In the genomic region with DNA sequence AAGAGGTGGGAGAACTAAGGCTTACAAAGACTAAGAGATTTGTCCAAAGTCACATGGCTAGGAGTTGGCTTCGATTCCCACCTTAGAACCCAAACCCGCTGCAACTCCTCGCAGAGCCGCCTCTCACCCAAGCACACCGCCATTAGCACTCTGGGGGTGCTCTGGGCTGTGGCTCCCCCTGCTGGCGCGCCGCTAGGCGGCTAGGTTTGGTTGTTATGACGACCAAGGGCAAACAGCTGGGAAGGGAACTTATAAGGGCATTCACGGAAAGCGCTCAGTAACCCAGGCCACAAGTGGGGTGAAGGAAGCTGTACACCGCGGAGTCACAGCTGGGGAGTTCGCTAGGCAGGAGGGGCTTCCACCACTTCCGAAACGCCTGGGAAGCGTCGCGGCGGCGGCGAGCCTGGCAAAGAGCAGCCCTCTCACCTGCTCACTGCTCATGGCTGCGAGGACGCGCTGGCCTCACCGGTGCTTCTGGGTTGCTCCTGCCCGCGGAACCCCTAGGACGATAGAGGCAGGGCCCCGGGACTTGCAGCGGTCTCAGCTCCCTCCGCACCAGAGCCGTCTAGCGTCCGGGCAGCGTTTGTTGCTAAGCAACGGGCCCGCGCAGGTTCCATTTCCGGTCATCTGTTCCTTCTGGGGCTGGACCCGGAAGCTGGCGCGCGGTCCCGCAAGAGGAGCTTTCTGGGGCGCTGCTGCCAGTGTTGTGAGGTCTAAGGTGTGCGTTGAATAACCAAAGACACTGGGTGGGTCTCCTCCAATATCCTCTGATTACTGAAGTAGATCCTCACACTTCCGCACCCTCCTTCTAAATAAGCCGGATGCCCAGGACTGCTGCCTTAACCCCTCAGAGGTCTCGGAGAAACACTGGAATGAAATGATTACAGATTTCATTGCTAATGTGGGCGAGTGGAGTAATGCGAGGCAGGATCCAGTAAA, we compare ENCODE assay signal across 8 cellular contexts. TPM values are rescaled to one million over a fixed set of nuclear protein-coding genes. Genes with fewer than 3 reads are reported as not detected.
DNase-seq lines count a peak whose midpoint lies in the region; ATAC-seq and TF ChIP-seq lines count a peak whose summit lies in the region.

A gene (minus strand): TSS at position 567 of the 939 bp plus-strand sequence. CDS start 126 bp downstream, at position 441.

- H3K4me1 ChIP-seq in PC-3 (ENCODE audit: insufficient read depth, low read length) = peaks cover 15% of the 10 kb centered on the region
- H3K4me1 ChIP-seq in esophagus muscularis mucosa = peaks cover 0 to 19% (median 13%) of the 10 kb centered on the region in 4 donors
- H3K4me1 ChIP-seq in muscle layer of colon (ENCODE audit: insufficient read depth, low read length) = no peaks in the 10 kb centered on the region

- no peaks in the 10 kb centered on the region for H3K79me2 ChIP-seq in PC-3 (ENCODE audit: low read length)

- no peak for TF ChIP-seq EP300 in esophagus muscularis mucosa (IDR thresholded peaks at IDR 0.05)

- no peaks in the 10 kb centered on the region for H3K27me3 ChIP-seq in PC-3 (ENCODE audit: low read length)
- H3K27me3 ChIP-seq in esophagus muscularis mucosa = no peaks in the 10 kb centered on the region
- no peaks in the 10 kb centered on the region for H3K27me3 ChIP-seq in muscle layer of colon (ENCODE audit: control insufficient read depth in 1 of 2, insufficient read depth in 2 of 2, low read length in 2 of 2)

- peak; percentile 81 for DNase-seq in DMS53 treated with DMSO at 0.1 percent for 48 hours (lab: John Stamatoyannopoulos, UW; ENCODE audit: unreplicated experiment)
- peak; percentile 97 for DNase-seq in KBM-7
- DNase-seq in PC-3 = peak; percentile 77
- DNase-seq in activated T-cell treated with anti-CD3 and anti-CD28 coated beads, Interleukin-2, amount 50 U/mL, for 4 hours = peak; percentile 86
- DNase-seq in esophagus muscularis mucosa (ENCODE audit: extremely low spot score) = peak; percentile 95
- DNase-seq in stimulated activated CD8-positive, alpha-beta memory T cell treated with anti-CD3 and anti-CD28 coated beads, Interleukin-7, amount 100 ng/mL, for 1 hour (ENCODE audit: low read depth in 2 of 2) = peak; percentile 79 to 85

- H3K9me2 ChIP-seq in PC-3 (replicated peaks; ENCODE audit: low read length) = no peaks in the 10 kb centered on the region

- CTCF ChIA-PET in PC-3 (lab: Charles Lee) = interaction anchor here (0.8 to 0.9 kb wide), 2 partner anchors 10 to 41 kb away, joined by 3 read pairs; no protein-coding TSS in a partner anchor

- H3F3A ChIP-seq in PC-3 (ENCODE audit: low read length, unreplicated experiment) = no peaks in the 10 kb centered on the region

- peak within 1 kb of the TSS; percentile 94 for H3K4me2 ChIP-seq in PC-3 (ENCODE audit: low read length)

- intact Hi-C loops in PC-3 (cut with micrococcal nuclease) = loop anchor here (5.0 kb wide), 3 partner anchors 331 to 751 kb away; no protein-coding TSS in a partner anchor
- intact Hi-C loops in esophagus muscularis mucosa (cut with DNase I) = no loop called here

- in situ Hi-C loops in KBM-7 (cut with MboI; ENCODE audit: low pct_unique_long_range_greater_than_20kb, low sequenced_read_pairs) = loop anchor here (25.0 kb wide), 1 partner anchor 756 kb away; no protein-coding TSS in a partner anchor

- POLR2A ChIA-PET in PC-3 (lab: Charles Lee; ENCODE audit: unreplicated experiment) = interaction anchor here (0.6 kb wide), 2 partner anchors 75 to 396 kb away, joined by 5 to 10 read pairs; no protein-coding TSS in a partner anchor

- peaks cover 12% of the 10 kb centered on the region for H3K4me1 Mint-ChIP-seq in activated T-cell treated with anti-CD3 and anti-CD28 coated beads, Interleukin-2, amount 50 U/mL, for 4 hours (ENCODE audit: low read depth)

- no peaks in the 10 kb centered on the region for H3K36me3 ChIP-seq in PC-3 (ENCODE audit: low read depth, low read length)
- no peaks in the 10 kb centered on the region for H3K36me3 ChIP-seq in esophagus muscularis mucosa
- no peaks in the 10 kb centered on the region for H3K36me3 ChIP-seq in muscle layer of colon (ENCODE audit: insufficient read depth, low read length)

- peak within 1 kb of the TSS; percentile 100 for H2AFZ ChIP-seq in PC-3 (ENCODE audit: low read length)

- ATAC-seq in GM21717 (IDR thresholded peaks at IDR 0.05; ENCODE audit: unreplicated experiment) = peak; percentile 99
- peak; percentile 93 for ATAC-seq in PC-3
- peak; percentile 97 for ATAC-seq in activated T-cell treated with anti-CD3 and anti-CD28 coated beads, Interleukin-2, amount 50 U/mL, for 4 hours

- H3K27ac ChIP-seq in PC-3 (ENCODE audit: low read length) (no peak within 1 kb of the TSS), esophagus muscularis mucosa (replicated peaks in 1 of 4) (peak within 1 kb of the TSS; percentile 24 to 79 (median 50)), muscle layer of colon (ENCODE audit: low read depth, low read length) (peak within 1 kb of the TSS; percentile 90)

- H4K20me1 ChIP-seq in PC-3 (ENCODE audit: low read length) = no peaks in the 10 kb centered on the region

- no peaks in the 10 kb centered on the region for H3K9me3 ChIP-seq in PC-3 (ENCODE audit: low read length)
- no peaks in the 10 kb centered on the region for H3K9me3 ChIP-seq in esophagus muscularis mucosa
- H3K9me3 ChIP-seq in muscle layer of colon (ENCODE audit: low read length) = no peaks in the 10 kb centered on the region

- no peak for TF ChIP-seq POLR2A in esophagus muscularis mucosa (IDR thresholded peaks at IDR 0.05; ENCODE audit: low read depth)

- under 1% methylated on average over 12 of the region's 53 CpGs for WGBS in esophagus muscularis mucosa

- no peaks in the 10 kb centered on the region for H3K9me3 Mint-ChIP-seq in activated T-cell treated with anti-CD3 and anti-CD28 coated beads, Interleukin-2, amount 50 U/mL, for 4 hours

- TF ChIP-seq CTCF in PC-3 (conservative IDR thresholded peaks at IDR 0.05; ENCODE audit: low read depth, low read length) (peak; percentile 67), esophagus muscularis mucosa (IDR thresholded peaks at IDR 0.05) (peak in 1 of 3 experiments; percentile 75)

- peak within 1 kb of the TSS; percentile 87 for H3K4me3 Mint-ChIP-seq in activated T-cell treated with anti-CD3 and anti-CD28 coated beads, Interleukin-2, amount 50 U/mL, for 4 hours

- BruUV-seq in PC-3 (replicated peaks; lab: Mats Ljungman, UMichigan) = TSS peak; percentile 52

- H3K4me3 ChIP-seq in PC-3 (ENCODE audit: low read length) (peak within 1 kb of the TSS; percentile 83), esophagus muscularis mucosa (peak within 1 kb of the TSS; percentile 65 to 86 (median 81)), muscle layer of colon (ENCODE audit: low read depth in 1 of 2, low read length in 2 of 2) (peak within 1 kb of the TSS; percentile 81 to 96)

- H3K9ac ChIP-seq in PC-3 (ENCODE audit: low read length) (peak within 1 kb of the TSS; percentile 51), muscle layer of colon (ENCODE audit: low read length) (peak within 1 kb of the TSS; percentile 23)

- H3K36me3 Mint-ChIP-seq in activated T-cell treated with anti-CD3 and anti-CD28 coated beads, Interleukin-2, amount 50 U/mL, for 4 hours (ENCODE audit: insufficient read depth) = no peaks in the 10 kb centered on the region

- peaks cover 3% of the 10 kb centered on the region for H3K27me3 Mint-ChIP-seq in activated T-cell treated with anti-CD3 and anti-CD28 coated beads, Interleukin-2, amount 50 U/mL, for 4 hours (ENCODE audit: low read depth)

RNA-seq across cellular contexts. Expression of the gene that starts here (rescaled TPM):
- total RNA-seq in PC-3 (2014; rRNA removed) (1.9 and 3.1 TPM in 2 replicates), esophagus muscularis mucosa (under 1 TPM; 0.39 to 0.98 (median 0.66) TPM)
- under 1 TPM in 1 of 3 donors, not detected in 2; 0.26 TPM for total RNA-seq in activated T-cell treated with anti-CD3 and anti-CD28 coated beads, Interleukin-2, amount 50 U/mL, for 4 hours

Comparison
In these comparisons a context has a peak if more than half of its experiments do, and no peak if none do; other contexts are left out.
1. Peak in DNase-seq and ATAC-seq in activated T-cell treated with anti-CD3 and anti-CD28 coated beads, Interleukin-2, amount 50 U/mL, for 4 hours; RNA of the gene not detected or under 1 TPM.
2. Peak in DNase-seq, H3K4me3 ChIP-seq and H3K27ac ChIP-seq in esophagus muscularis mucosa; RNA of the gene not detected or under 1 TPM.